ENCODE assay signal across 26 cellular contexts in genomic region chr9:98186236-98186635, GRCh38.
"Had no signal": no experiment of that assay in that cellular context is flagged by ENCODE, and none has a peak within 500 bp of the region (broad histone marks: within the 10 kb centered on the region; RNA-seq: fewer than 3 reads in every experiment).

No MANE protein-coding gene starts in this region.

- H3K4me3 ChIP-seq: esophagus muscularis mucosa, gastroesophageal sphincter, heart left ventricle, hepatocyte, lung, smooth muscle cell, suprapubic skin, transverse colon, vagina had no signal

- DNase-seq: dermis blood vessel endothelial cell; effector memory CD4-positive, alpha-beta T cell; foreskin keratinocyte; heart left ventricle; kidney; natural killer cell; stimulated activated CD4-positive, alpha-beta T cell treated with anti-CD3 and anti-CD28 coated beads, Interleukin-12 subunit alpha, Interleukin-12 subunit beta, amount 100 ng/mL, for 4 hours; stimulated activated CD4-positive, alpha-beta T cell treated with anti-CD3 and anti-CD28 coated beads, Interleukin-1b, Interleukin-23, amount 100 ng/mL, for 48 hours; stimulated activated CD4-positive, alpha-beta T cell treated with anti-CD3 and anti-CD28 coated beads, Interleukin-4, amount 100 ng/mL, for 1 hour; stimulated activated CD8-positive, alpha-beta memory T cell treated with anti-CD3 and anti-CD28 coated beads, Interleukin-4, amount 100 ng/mL, for 48 hours; stimulated activated naive CD4-positive, alpha-beta T cell; stimulated activated naive CD8-positive, alpha-beta T cell treated with anti-CD3 and anti-CD28 coated beads, Interleukin-15, amount 100 ng/mL, for 72 hours; transverse colon had no signal

- H3K9me3 Mint-ChIP-seq: memory B cell; natural killer cell; stimulated activated naive CD8-positive, alpha-beta T cell treated with anti-CD3 and anti-CD28 coated beads, Interleukin-15, amount 100 ng/mL, for 72 hours had no signal

- H3K36me3 Mint-ChIP-seq: memory B cell, natural killer cell had no signal

- H3K4me1 ChIP-seq: gastroesophageal sphincter, parathyroid adenoma, vagina had no signal

- H3K9ac ChIP-seq: parathyroid adenoma had no signal

- FAIRE-seq: endothelial cell of umbilical vein, kidney had no signal

- H3K27ac Mint-ChIP-seq: memory B cell, natural killer cell, progenitor cell of endocrine pancreas had no signal

- H3K9me3 ChIP-seq: esophagus muscularis mucosa, gastroesophageal sphincter, heart left ventricle, suprapubic skin, transverse colon, vagina had no signal

- H3K36me3 ChIP-seq: esophagus muscularis mucosa, gastroesophageal sphincter, heart left ventricle, suprapubic skin, transverse colon, vagina had no signal

- H3K79me2 ChIP-seq: parathyroid adenoma had no signal

- H2AFZ ChIP-seq: hepatocyte, parathyroid adenoma had no signal

- H3K27ac ChIP-seq: esophagus muscularis mucosa, foreskin keratinocyte, gastroesophageal sphincter, heart left ventricle, hepatocyte, parathyroid adenoma, suprapubic skin, transverse colon, vagina had no signal

- H3K27me3 ChIP-seq: esophagus muscularis mucosa, foreskin keratinocyte, heart left ventricle, hepatocyte, suprapubic skin, transverse colon, vagina had no signal

- H3K4me2 ChIP-seq: hepatocyte, smooth muscle cell had no signal

- ATAC-seq: gastroesophageal sphincter; left lobe of liver; sciatic nerve; stimulated activated naive CD8-positive, alpha-beta T cell treated with anti-CD3 and anti-CD28 coated beads, Interleukin-15, amount 100 ng/mL, for 72 hours had no signal
